ENCODE assay signal across 1 cellular context in genomic region chr5:146744358-146744757, GRCh38.
TF ChIP-seq lines count a peak whose summit lies in the region.

No MANE protein-coding gene starts in this region.

TF ChIP-seq in SK-N-SH, 30 proteins besides CTCF, POLR2A, EP300 and RAD21 (continued from another document):
- TF ChIP-seq FOSL2 (IDR thresholded peaks at IDR 0.05; ENCODE audit: borderline replicate concordance, low read depth) = peak; percentile 30; the same call in 1 of the 2 replicates
- no peak for TF ChIP-seq YY1 (IDR thresholded peaks at IDR 0.05; ENCODE audit: low read depth)
- no peak for TF ChIP-seq TAF1 (IDR thresholded peaks at IDR 0.05; ENCODE audit: borderline replicate concordance, low read depth, low read length)
